1 cellular context compared by ENCODE assay signal in genomic region chr2:1618191-1618961, GRCh38.
TF ChIP-seq lines count a peak whose summit lies in the region.

No MANE protein-coding gene starts in this region.

TF ChIP-seq in HepG2, 621 proteins besides CTCF, POLR2A, EP300 and RAD21:
- TF ChIP-seq RERE (CRISPR knock-in tag; IDR thresholded peaks at IDR 0.05; ENCODE audit: low read depth) (no peak), ZNF891 (CRISPR knock-in tag; IDR thresholded peaks at IDR 0.05) (no peak), ZNF570 (CRISPR knock-in tag; IDR thresholded peaks at IDR 0.05; ENCODE audit: borderline replicate concordance) (no peak)
